In genomic region chr2:6968319-6969100, GRCh38 we compare ENCODE assay signal across 13 cellular contexts. TPM values are rescaled to one million over a fixed set of nuclear protein-coding genes. Genes with fewer than 3 reads are reported as not detected.
A peak's percentile ranks its signal among the peaks of the same experiment; 100 is the strongest.
DNase-seq lines count a peak whose midpoint lies in the region; ATAC-seq and TF ChIP-seq lines count a peak whose summit lies in the region.
"Had no signal": no experiment of that assay in that cellular context is flagged by ENCODE, and none has a peak within 500 bp of the region (broad histone marks: within the 10 kb centered on the region; RNA-seq: fewer than 3 reads in every experiment).

No MANE protein-coding gene starts in this region.

- TF ChIP-seq CTCF in GM12873 (IDR thresholded peaks at IDR 0.05; ENCODE audit: insufficient read depth, low read depth, low read length, missing control alignments) (peak; percentile 10), breast epithelium (IDR thresholded peaks at IDR 0.05) (no peak)

- H3K36me3 ChIP-seq in breast epithelium, result no peaks in the 10 kb centered on the region

- no peaks in the 10 kb centered on the region for H3K27me3 Mint-ChIP-seq in activated T-helper 17 cell treated with anti-CD3 and anti-CD28 coated beads, Interleukin-2, amount 50 U/mL, for 72 hours
- H3K27me3 Mint-ChIP-seq: naive thymus-derived CD8-positive, alpha-beta T cell had no signal

- no peak for TF ChIP-seq POLR2A in breast epithelium (IDR thresholded peaks at IDR 0.05)

- H3K27ac Mint-ChIP-seq in activated T-helper 17 cell treated with anti-CD3 and anti-CD28 coated beads, Interleukin-2, amount 50 U/mL, for 72 hours, result no peak overlapping the region
- H3K27ac Mint-ChIP-seq: T-helper 2 cell treated with Interferon-gamma antibody and Interleukin-4, amounts not matched to agents 5 μg/mL and 100 μg/mL, for 36 hours had no signal

- peaks cover 30% of the 10 kb centered on the region for H3K36me3 Mint-ChIP-seq in activated T-helper 17 cell treated with anti-CD3 and anti-CD28 coated beads, Interleukin-2, amount 50 U/mL, for 72 hours (ENCODE audit: low read depth)

- no peak overlapping the region for H3K27ac ChIP-seq in breast epithelium

- H3K4me3 ChIP-seq in breast epithelium, result no peak overlapping the region

- no peaks in the 10 kb centered on the region for H3K4me1 ChIP-seq in breast epithelium

- no peaks in the 10 kb centered on the region for H3K9me3 ChIP-seq in breast epithelium

- no peak for ATAC-seq in activated T-helper 17 cell treated with anti-CD3 and anti-CD28 coated beads, Interleukin-2, amount 50 U/mL, for 72 hours (replicated peaks)
- ATAC-seq: activated naive CD4-positive, alpha-beta T cell treated with anti-CD3 and anti-CD28 coated beads, Interleukin-2, amount 50 U/mL, for 72 hours; naive thymus-derived CD8-positive, alpha-beta T cell had no signal

- H3K9me3 Mint-ChIP-seq in activated T-helper 17 cell treated with anti-CD3 and anti-CD28 coated beads, Interleukin-2, amount 50 U/mL, for 72 hours, result no peaks in the 10 kb centered on the region

- H3K4me1 Mint-ChIP-seq in activated T-helper 17 cell treated with anti-CD3 and anti-CD28 coated beads, Interleukin-2, amount 50 U/mL, for 72 hours, result no peaks in the 10 kb centered on the region

- in situ Hi-C loops in SK-MEL-5 (cut with HindIII; ENCODE audit: low pct_unique_long_range_greater_than_20kb, low sequenced_read_pairs), result no loop called here

- DNase-seq in SK-MEL-5 (ENCODE audit: low read depth, low spot score) (peak; percentile 56), fibroblast of the conjunctiva (ENCODE audit: low read depth) (peak; percentile 37), nucleus accumbens (lab: John Stamatoyannopoulos, UW) (peak in 32 of 56 donors; percentile 20 to 72 (median 40)), NCI-H128 (lab: John Stamatoyannopoulos, UW; ENCODE audit: unreplicated experiment) (no peak), breast epithelium (ENCODE audit: low spot score in 2 of 2) (no peak), NCI-H2029 (lab: John Stamatoyannopoulos, UW) (no peak)
- DNase-seq: activated CD8-positive, alpha-beta memory T cell treated with anti-CD3 and anti-CD28 coated beads for 24 hours; NCI-H187 had no signal

- H3K4me3 Mint-ChIP-seq in activated T-helper 17 cell treated with anti-CD3 and anti-CD28 coated beads, Interleukin-2, amount 50 U/mL, for 72 hours, result no peak overlapping the region
- H3K4me3 Mint-ChIP-seq: naive thymus-derived CD8-positive, alpha-beta T cell; T-helper 2 cell treated with Interferon-gamma antibody and Interleukin-4, amounts not matched to agents 5 μg/mL and 100 μg/mL, for 36 hours had no signal

- H3K27me3 ChIP-seq in breast epithelium, result no peaks in the 10 kb centered on the region

- intact Hi-C loops in breast epithelium (cut with DNase I; ENCODE audit: low total_unique reads), result loop anchor here (10.0 kb wide), 1 partner anchor 1306 kb away; no protein-coding TSS in a partner anchor

RNA-seq across cellular contexts. Expression of gene RNF144A, which starts 51.3 kb away (rescaled TPM):
- total RNA-seq in SK-MEL-5 (2014; rRNA removed; shearing (Covaris generic)), result 83.1 and 85.8 TPM in 2 replicates
- polyA plus RNA-seq in SK-MEL-5 (2015; cell fraction: cytosol; rRNA removed), result 97.0 and 97.6 TPM in 2 replicates
- polyA plus RNA-seq in SK-MEL-5 (2015; cell fraction: nucleus; rRNA removed), result 63.4 and 78.2 TPM in 2 replicates
- 10 to 100 TPM; 10.8 to 17.1 (median 11.6) TPM for total RNA-seq in breast epithelium
- 10 to 100 TPM; 13.6 to 29.2 TPM for total RNA-seq in activated T-helper 17 cell treated with anti-CD3 and anti-CD28 coated beads, Interleukin-2, amount 50 U/mL, for 72 hours

Comparison
In these comparisons a context has a peak if more than half of its experiments do, and no peak if none do; other contexts are left out.
1. DNase-seq: peak in SK-MEL-5 (single experiment), fibroblast of the conjunctiva (single experiment) and nucleus accumbens (32 of 56); none in NCI-H128 (single experiment), breast epithelium (0 of 2) and NCI-H2029 (single experiment).